In the genomic region with DNA sequence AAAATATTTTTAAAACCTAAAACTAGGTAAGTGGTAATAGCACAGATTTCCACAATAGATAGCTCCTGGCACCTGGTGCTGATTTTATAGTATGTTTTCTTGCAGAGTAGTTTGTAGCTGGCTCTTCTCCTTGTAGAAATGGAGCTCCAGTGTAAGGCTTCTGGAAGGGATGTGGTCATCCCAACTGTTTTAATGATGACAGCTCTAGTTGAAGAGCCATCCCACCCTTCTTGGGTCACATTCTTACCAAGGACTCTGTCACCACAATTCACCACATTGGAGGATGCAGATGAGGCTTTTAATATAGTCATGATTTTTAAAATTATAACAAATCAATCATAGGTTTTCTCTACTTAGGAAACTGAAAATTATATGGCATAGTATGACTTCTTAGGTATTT, we compare ENCODE assay signal across 34 cellular contexts. TPM values are rescaled to one million over a fixed set of nuclear protein-coding genes. Genes with fewer than 3 reads are reported as not detected.
DNase-seq lines count a peak whose midpoint lies in the region; ATAC-seq and TF ChIP-seq lines count a peak whose summit lies in the region.
"Had no signal": no experiment of that assay in that cellular context is flagged by ENCODE, and none has a peak within 500 bp of the region (broad histone marks: within the 10 kb centered on the region; RNA-seq: fewer than 3 reads in every experiment).

No MANE protein-coding gene starts in this region.

- CTCF ChIA-PET in A673 (lab: Charles Lee), result interaction anchor here (0.5 to 2.1 kb wide), 4 partner anchors 61 to 347 kb away, joined by 3 to 11 read pairs (median 6); no protein-coding TSS in a partner anchor

- peaks cover 35% of the 10 kb centered on the region for H3K36me3 ChIP-seq in A673 (ENCODE audit: insufficient read depth, low read length, poor library complexity, severe bottlenecking)
- H3K36me3 ChIP-seq: pancreas had no signal

- H3K4me3 ChIP-seq in A673 (ENCODE audit: low read depth, low read length, poor library complexity, severe bottlenecking), result no peak overlapping the region
- no peak overlapping the region for H3K4me3 ChIP-seq in fibroblast of mammary gland (ENCODE audit: control insufficient read depth, low read depth, low read length)
- H3K4me3 ChIP-seq: GM12878, heart right ventricle, pancreas, PC-9, testis had no signal

- no peak overlapping the region for H3K4me3 Mint-ChIP-seq in osteocyte (ENCODE audit: unreplicated experiment)
- H3K4me3 Mint-ChIP-seq in T-helper 2 cell treated with Interferon-gamma antibody and Interleukin-4, amounts not matched to agents 5 μg/mL and 100 μg/mL, for 36 hours, result no peak overlapping the region
- H3K4me3 Mint-ChIP-seq: activated CD4-positive, alpha-beta memory T cell treated with anti-CD3 and anti-CD28 coated beads, Interleukin-2, amount 10 ng/mL, durations not matched to agents 7 days and 5 days; endodermal cell; neural crest cell; T-helper 1 cell treated with Interleukin-12 subunit alpha and Interleukin-12 subunit beta and Interleukin-4 antibody, amounts not matched to agents 30 μg/mL and 1 μg/mL, for 36 hours had no signal

- no peaks in the 10 kb centered on the region for H3K27me3 ChIP-seq in A673 (replicated peaks; ENCODE audit: insufficient read depth, low read depth, low read length, poor library complexity)
- H3K27me3 ChIP-seq: foreskin keratinocyte, heart right ventricle, pancreas, testis had no signal

- H3K4me1 ChIP-seq in A673 (ENCODE audit: insufficient read depth, low read length, poor library complexity, severe bottlenecking), result peaks cover 51% of the 10 kb centered on the region
- H3K4me1 ChIP-seq: testis had no signal

- H3K36me3 Mint-ChIP-seq in osteocyte (ENCODE audit: unreplicated experiment), result peaks cover 56% of the 10 kb centered on the region
- peaks cover 67% of the 10 kb centered on the region for H3K36me3 Mint-ChIP-seq in T-helper 2 cell treated with Interferon-gamma antibody and Interleukin-4, amounts not matched to agents 5 μg/mL and 100 μg/mL, for 36 hours (ENCODE audit: low read depth)

- peak overlapping the region; percentile 87 for H3K27ac ChIP-seq in A673 (ENCODE audit: low read depth, low read length, poor library complexity, severe bottlenecking)
- H3K27ac ChIP-seq: foreskin keratinocyte, heart right ventricle, pancreas, PC-9, testis had no signal

- H3K9me3 Mint-ChIP-seq in osteocyte (ENCODE audit: unreplicated experiment), result peaks cover 6% of the 10 kb centered on the region
- peaks cover 12% of the 10 kb centered on the region for H3K9me3 Mint-ChIP-seq in T-helper 2 cell treated with Interferon-gamma antibody and Interleukin-4, amounts not matched to agents 5 μg/mL and 100 μg/mL, for 36 hours

- no peak for TF ChIP-seq CTCF in A673 (conservative IDR thresholded peaks at IDR 0.05; ENCODE audit: low read depth, low read length)
- TF ChIP-seq CTCF in fibroblast of mammary gland (conservative IDR thresholded peaks at IDR 0.05; ENCODE audit: control insufficient read depth, insufficient read depth, low read depth, low read length), result no peak
- no peak for TF ChIP-seq CTCF in osteocyte (IDR thresholded peaks at IDR 0.05)

- peaks cover 10% of the 10 kb centered on the region for H3K9me3 ChIP-seq in A673 (ENCODE audit: low read depth, low read length, poor library complexity, severe bottlenecking)
- H3K9me3 ChIP-seq: pancreas, testis had no signal

- H3K27ac Mint-ChIP-seq in osteocyte (ENCODE audit: unreplicated experiment), result peak overlapping the region; percentile 42
- H3K27ac Mint-ChIP-seq in T-helper 2 cell treated with Interferon-gamma antibody and Interleukin-4, amounts not matched to agents 5 μg/mL and 100 μg/mL, for 36 hours, result no peak overlapping the region
- H3K27ac Mint-ChIP-seq: activated CD4-positive, alpha-beta memory T cell treated with anti-CD3 and anti-CD28 coated beads, Interleukin-2, amount 10 ng/mL, durations not matched to agents 7 days and 5 days; endodermal cell; T-helper 1 cell treated with Interleukin-12 subunit alpha and Interleukin-12 subunit beta and Interleukin-4 antibody, amounts not matched to agents 30 μg/mL and 1 μg/mL, for 36 hours had no signal

- BruUV-seq in A673 (replicated peaks; lab: Mats Ljungman, UMichigan), result no TSS peak

- POLR2A ChIA-PET in A673 (lab: Charles Lee; ENCODE audit: low non-redundant PET), result interaction anchor here (0.7 kb wide), 1 partner anchor 30 kb away, joined by 3 read pairs; no protein-coding TSS in a partner anchor

- H3K4me1 Mint-ChIP-seq in osteocyte (ENCODE audit: unreplicated experiment), result peaks cover 56% of the 10 kb centered on the region
- H3K4me1 Mint-ChIP-seq in T-helper 2 cell treated with Interferon-gamma antibody and Interleukin-4, amounts not matched to agents 5 μg/mL and 100 μg/mL, for 36 hours (ENCODE audit: low read depth), result peaks cover 14% of the 10 kb centered on the region

- ATAC-seq in GM21390 (IDR thresholded peaks at IDR 0.05; ENCODE audit: unreplicated experiment), result no peak
- ATAC-seq: esophagus mucosa; foreskin keratinocyte; GM12878; heart right ventricle; HepG2; pancreas; Right ventricle myocardium inferior; stimulated activated naive CD8-positive, alpha-beta T cell treated with anti-CD3 and anti-CD28 coated beads, Interleukin-15, Interleukin-2, amounts not matched to agents 100 U/mL and 50 U/mL, for 24 hours had no signal

- H3K27me3 Mint-ChIP-seq in osteocyte (ENCODE audit: unreplicated experiment), result no peaks in the 10 kb centered on the region
- H3K27me3 Mint-ChIP-seq in T-helper 2 cell treated with Interferon-gamma antibody and Interleukin-4, amounts not matched to agents 5 μg/mL and 100 μg/mL, for 36 hours (ENCODE audit: low read depth), result no peaks in the 10 kb centered on the region
- H3K27me3 Mint-ChIP-seq: activated CD4-positive, alpha-beta memory T cell treated with anti-CD3 and anti-CD28 coated beads, Interleukin-2, amount 10 ng/mL, durations not matched to agents 7 days and 5 days had no signal

- DNase-seq in A673 (ENCODE audit: low spot score), result no peak
- DNase-seq in EL, result peak; percentile 37
- peak; percentile 28 for DNase-seq in fibroblast of mammary gland (ENCODE audit: low read depth)
- no peak for DNase-seq in osteocyte (ENCODE audit: extremely low spot score, unreplicated experiment)
- DNase-seq in stimulated activated CD8-positive, alpha-beta memory T cell treated with anti-CD3 and anti-CD28 coated beads, Interleukin-4, amount 100 ng/mL, for 48 hours, result no peak
- DNase-seq in activated T-cell treated with anti-CD3 and anti-CD28 coated beads for 4 hours, result no peak
- no peak for DNase-seq in T-helper 2 cell treated with Interferon-gamma antibody and Interleukin-4, amounts not matched to agents 5 μg/mL and 100 μg/mL, for 36 hours (ENCODE audit: low spot score)
- DNase-seq: activated CD4-positive, alpha-beta memory T cell treated with anti-CD3 and anti-CD28 coated beads, Interleukin-2, amount 10 ng/mL, durations not matched to agents 7 days and 5 days; activated CD4-positive, CD25-positive, alpha-beta regulatory T cell treated with anti-CD3 and anti-CD28 coated beads, Interleukin-2, amount 50 U/mL, for 72 hours; activated CD8-positive, alpha-beta memory T cell treated with anti-CD3 and anti-CD28 coated beads, Interleukin-2, amount 50 U/mL, for 4 hours; activated effector memory CD4-positive, alpha-beta T cell treated with Interleukin-2 at 50 U/mL for 16 hours; central memory CD4-positive, alpha-beta T cell; DMS 273 treated with DMSO at 0.1 percent for 48 hours; endodermal cell; foreskin keratinocyte; heart right ventricle; Kasumi-1; NCI-H1417 treated with DMSO at 0.1 percent for 48 hours; NCI-H2081 treated with DMSO at 0.1 percent for 48 hours; NCI-H2227 treated with DMSO at 0.1 percent for 48 hours; NCI-H526 treated with DMSO at 0.1 percent for 48 hours; pancreas; PC-9; retina; small intestine; stimulated activated naive CD8-positive, alpha-beta T cell treated with anti-CD3 and anti-CD28 coated beads, Interleukin-15, Interleukin-2, amounts not matched to agents 100 U/mL and 50 U/mL, for 24 hours; testis had no signal

- intact Hi-C loops in A673 (cut with micrococcal nuclease; ENCODE audit: unreplicated experiment), result loop anchor here (5.0 kb wide), 1 partner anchor 566 kb away; no protein-coding TSS in a partner anchor

RNA-seq across cellular contexts. Expression of gene TES, which starts 31.0 kb away (rescaled TPM):
- total RNA-seq in A673 (2021), result 115 and 121 TPM in 2 replicates
- 228 and 232 TPM in 2 replicates for total RNA-seq in osteocyte

Comparison
In these comparisons a context has a peak if more than half of its experiments do, and no peak if none do; other contexts are left out.
1. DNase-seq: peak in EL (single experiment) and fibroblast of mammary gland (single experiment); none in A673 (single experiment), osteocyte (single experiment), stimulated activated CD8-positive, alpha-beta memory T cell treated with anti-CD3 and anti-CD28 coated beads, Interleukin-4, amount 100 ng/mL, for 48 hours (single experiment), activated T-cell treated with anti-CD3 and anti-CD28 coated beads for 4 hours (single experiment) and T-helper 2 cell treated with Interferon-gamma antibody and Interleukin-4, amounts not matched to agents 5 μg/mL and 100 μg/mL, for 36 hours (single experiment).